In the genomic region with DNA sequence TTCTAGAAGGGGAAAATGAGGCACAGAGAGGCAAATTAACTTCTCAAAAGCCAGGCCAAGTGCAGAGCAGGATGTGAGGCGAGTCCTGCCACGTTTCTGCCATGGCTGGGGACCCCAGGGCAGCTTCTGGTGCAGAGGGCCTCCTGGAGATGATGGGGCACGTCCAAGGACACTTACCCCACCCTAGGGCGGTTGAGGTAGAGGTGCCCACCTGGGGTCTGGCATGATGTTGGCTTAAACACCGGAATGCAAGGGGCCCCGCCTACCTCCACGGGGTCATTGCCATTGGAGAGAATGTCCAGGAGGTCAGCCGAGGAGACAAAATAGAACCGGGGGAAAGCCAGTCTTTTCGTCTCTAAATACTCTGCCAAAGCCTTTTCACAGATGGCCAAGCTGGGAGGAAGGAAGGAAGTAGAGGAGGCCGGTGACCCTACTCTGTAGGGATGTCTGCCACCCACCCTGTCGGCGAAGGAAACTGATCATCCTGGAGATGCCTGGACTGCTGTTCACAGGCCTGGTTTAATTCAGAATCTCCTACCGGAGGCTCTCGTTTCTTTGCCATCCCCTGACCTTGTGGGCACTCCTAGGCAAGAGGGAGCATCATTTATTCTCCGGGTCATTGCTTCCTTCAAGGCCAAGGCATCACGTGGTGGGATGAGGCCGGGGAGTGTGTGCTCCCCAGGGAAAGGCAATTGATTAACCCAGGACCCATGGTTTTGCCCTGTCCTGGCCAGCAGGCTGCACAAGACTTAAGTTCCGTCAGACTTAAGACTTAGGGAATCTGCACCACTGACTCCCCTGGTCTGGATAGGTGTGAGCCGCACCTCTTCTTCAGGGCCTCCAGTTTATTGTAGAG, we compare ENCODE assay signal across 25 cellular contexts.
"Had no signal": no experiment of that assay in that cellular context is flagged by ENCODE, and none has a peak within 500 bp of the region (broad histone marks: within the 10 kb centered on the region; RNA-seq: fewer than 3 reads in every experiment).

No MANE protein-coding gene starts in this region.

- H3K27me3 ChIP-seq: adrenal gland, breast epithelium, Peyer's patch had no signal

- H3K9me3 ChIP-seq: adrenal gland, breast epithelium, MG63, Peyer's patch had no signal

- H3K4me1 ChIP-seq: adrenal gland, breast epithelium, Peyer's patch had no signal

- H3K4me3 ChIP-seq: adrenal gland, breast epithelium, MG63, Peyer's patch had no signal

- ATAC-seq: activated CD8-positive, alpha-beta T cell treated with anti-CD3 and anti-CD28 coated beads, Interleukin-2, amount 10 ng/mL, durations not matched to agents 7 days and 5 days; WTC11 had no signal

- H3K27ac ChIP-seq: adrenal gland, breast epithelium, Peyer's patch had no signal

- H3K36me3 ChIP-seq: adrenal gland, breast epithelium, MG63, Peyer's patch had no signal

- DNase-seq: activated CD4-positive, alpha-beta T cell treated with anti-CD3 and anti-CD28 coated beads for 48 hours; activated CD4-positive, alpha-beta T cell treated with anti-CD3 and anti-CD28 coated beads, Interleukin-2, amount 50 U/mL, for 4 hours; activated CD4-positive, CD25-positive, alpha-beta regulatory T cell treated with anti-CD3 and anti-CD28 coated beads, Interleukin-2, amount 50 U/mL, for 72 hours; activated CD8-positive, alpha-beta memory T cell treated with anti-CD3 and anti-CD28 coated beads, Interleukin-2, amount 50 U/mL, for 48 hours; activated CD8-positive, alpha-beta T cell treated with anti-CD3 and anti-CD28 coated beads, Interleukin-2, amount 10 ng/mL, durations not matched to agents 7 days and 5 days; activated naive CD4-positive, alpha-beta T cell treated with anti-CD3 and anti-CD28 coated beads, Interleukin-2, amount 50 U/mL, for 16 hours; activated naive CD8-positive, alpha-beta T cell treated with anti-CD3 and anti-CD28 coated beads, Interleukin-2, amount 10 ng/mL, durations not matched to agents 7 days and 5 days; activated T-cell treated with anti-CD3 and anti-CD28 coated beads, Interleukin-2, amount 50 U/mL, for 1 hour; adrenal gland; anterior cingulate cortex; central memory CD4-positive, alpha-beta T cell; MG63; MV-4-11; NCI-H1092 treated with DMSO at 0.1 percent for 48 hours; NCI-H1436; NCI-H1694 treated with DMSO at 0.1 percent for 48 hours; NCI-H2029 treated with DMSO at 0.1 percent for 48 hours; NCI-H345; NCI-H510A; NCI-H69; SHP77 treated with DMSO at 0.1 percent for 48 hours; T-helper 9 cell had no signal
